ENCODE assay signal across 19 cellular contexts in genomic region chr20:43188861-43189613, GRCh38. TPM values are rescaled to one million over a fixed set of nuclear protein-coding genes. Genes with fewer than 3 reads are reported as not detected.
DNase-seq lines count a peak whose midpoint lies in the region; ATAC-seq and TF ChIP-seq lines count a peak whose summit lies in the region.
"Had no signal": no experiment of that assay in that cellular context is flagged by ENCODE, and none has a peak within 500 bp of the region (broad histone marks: within the 10 kb centered on the region; RNA-seq: fewer than 3 reads in every experiment).

No MANE protein-coding gene starts in this region.

- peak overlapping the region; percentile 22 for H3K4me3 ChIP-seq in cardiac muscle cell
- H3K4me3 ChIP-seq in mesodermal cell (ENCODE audit: extremely low read depth, insufficient read depth, low read length, poor library complexity, severe bottlenecking): peak overlapping the region; percentile 14
- H3K4me3 ChIP-seq in upper lobe of right lung: peak overlapping the region; percentile 14
- H3K4me3 ChIP-seq: PC-9 had no signal

- H3K4me1 ChIP-seq in cardiac muscle cell (ENCODE audit: low read depth): peaks cover 6% of the 10 kb centered on the region
- peaks cover 4% of the 10 kb centered on the region for H3K4me1 ChIP-seq in mesodermal cell (ENCODE audit: control insufficient read depth, insufficient read depth, low read length, poor library complexity, severe bottlenecking)
- H3K4me1 ChIP-seq in upper lobe of right lung: peaks cover 4% of the 10 kb centered on the region
- no peaks in the 10 kb centered on the region for H3K4me1 ChIP-seq in foreskin keratinocyte

- H3K27ac ChIP-seq in cardiac muscle cell (no peak overlapping the region), mesodermal cell (ENCODE audit: low read depth, low read length, severe bottlenecking) (no peak overlapping the region), upper lobe of right lung (no peak overlapping the region), foreskin keratinocyte (no peak overlapping the region)
- H3K27ac ChIP-seq: PC-9, tibial artery had no signal

- 0% methylated on average over 46 to 66 of the region's 71 CpGs for WGBS in mesodermal cell (ENCODE audit: insufficient coverage in 2 of 2), 2 experiments

- peaks cover 65% of the 10 kb centered on the region for H3K27me3 ChIP-seq in cardiac muscle cell
- peaks cover 55% of the 10 kb centered on the region for H3K27me3 ChIP-seq in upper lobe of right lung
- peaks cover 27% of the 10 kb centered on the region for H3K27me3 ChIP-seq in foreskin keratinocyte

- ATAC-seq in left ventricle myocardium superior (no peak), upper lobe of right lung (no peak), foreskin keratinocyte (no peak)
- ATAC-seq: left colon, natural killer cell had no signal

- H3K36me3 ChIP-seq in cardiac muscle cell (no peaks in the 10 kb centered on the region), mesodermal cell (ENCODE audit: control insufficient read depth, insufficient read depth, low read length) (no peaks in the 10 kb centered on the region), upper lobe of right lung (no peaks in the 10 kb centered on the region)
- H3K36me3 ChIP-seq: tibial artery had no signal

- intact Hi-C loops in left ventricle myocardium superior (cut with micrococcal nuclease) (no loop called here), upper lobe of right lung (cut with DNase I) (no loop called here)

- no peak for TF ChIP-seq CTCF in cardiac muscle cell (IDR thresholded peaks at IDR 0.05; ENCODE audit: low read depth, low read length)
- no peak for TF ChIP-seq CTCF in upper lobe of right lung (IDR thresholded peaks at IDR 0.05)
- no peak for TF ChIP-seq CTCF in foreskin keratinocyte (conservative IDR thresholded peaks at IDR 0.05)

- H3K9me3 ChIP-seq in cardiac muscle cell (ENCODE audit: low read depth) (no peaks in the 10 kb centered on the region), mesodermal cell (ENCODE audit: control insufficient read depth, low read length) (no peaks in the 10 kb centered on the region), upper lobe of right lung (no peaks in the 10 kb centered on the region)
- H3K9me3 ChIP-seq: tibial artery had no signal

- DNase-seq in cardiac muscle cell (ENCODE audit: low read depth in 1 of 2, low spot score in 1 of 2) (no peak), left ventricle myocardium superior (no peak), astrocyte of the hippocampus (ENCODE audit: low read depth, low spot score) (peak; percentile 9), upper lobe of right lung (no peak), NCI-H2171 treated with DMSO at 0.1 percent for 48 hours (lab: John Stamatoyannopoulos, UW) (no peak), COR-L47 (lab: John Stamatoyannopoulos, UW) (no peak), foreskin keratinocyte (no peak)
- DNase-seq: activated CD4-positive, alpha-beta T cell treated with anti-CD3 and anti-CD28 coated beads, Interleukin-2, amount 10 ng/mL, durations not matched to agents 7 days and 5 days; DND-41; effector CD4-positive, alpha-beta T cell; left colon; natural killer cell; NCI-H2029 treated with DMSO at 0.1 percent for 48 hours; PC-9; tibial artery had no signal

RNA-seq across cellular contexts. Expression of gene PTPRT, which starts 0.7 kb away (rescaled TPM):
- total RNA-seq in cardiac muscle cell: 0.28 and 0.30 TPM in 2 replicates
- polyA plus RNA-seq in cardiac muscle cell: 1.4 TPM in 1 of 2 replicates, not detected in the other
- total RNA-seq in left ventricle myocardium superior: 0.10 TPM
- polyA plus RNA-seq in mesodermal cell (2013, experiment 1 of 2): 0.26 TPM
- 0.15 TPM for polyA plus RNA-seq in mesodermal cell (2013, experiment 2 of 2)
- 0.46 TPM for total RNA-seq in upper lobe of right lung
- total RNA-seq in foreskin keratinocyte: not detected in 2 replicates
- polyA plus RNA-seq in foreskin keratinocyte: not detected in 2 replicates
- total RNA-seq: activated CD4-positive, alpha-beta T cell treated with anti-CD3 and anti-CD28 coated beads, Interleukin-2, amount 10 ng/mL, durations not matched to agents 7 days and 5 days; activated T-helper 1 cell treated with anti-CD3 and anti-CD28 coated beads, Interleukin-12 subunit alpha, Interleukin-12 subunit beta, Interleukin-2, Interleukin-4 antibody, amounts not matched to agents 30 ng/mL and 10 ng/mL and 1 ng/mL, durations not matched to agents 14 hours and 24 hours and 36 hours; fibroblast of villous mesenchyme; natural killer cell; PC-9; T-helper 1 cell treated with Interleukin-12 subunit alpha and Interleukin-12 subunit beta and Interleukin-4 antibody, amounts not matched to agents 30 ng/mL and 1 ng/mL, for 36 hours had no signal
